21 cellular contexts compared by ENCODE assay signal in genomic region chr22:22423681-22424080, GRCh38.
DNase-seq lines count a peak whose midpoint lies in the region; ATAC-seq, FAIRE-seq and TF ChIP-seq lines count a peak whose summit lies in the region.
"Had no signal": no experiment of that assay in that cellular context is flagged by ENCODE, and none has a peak within 500 bp of the region (broad histone marks: within the 10 kb centered on the region; RNA-seq: fewer than 3 reads in every experiment).

No MANE protein-coding gene starts in this region.

- peak overlapping the region; percentile 22; the same call in 1 of the 2 replicates for H2AFZ ChIP-seq in OCI-LY7 (ENCODE audit: low read length)
- no peak overlapping the region for H2AFZ ChIP-seq in K562 (ENCODE audit: low read depth, low read length)
- H2AFZ ChIP-seq: GM23338 had no signal

- POLR2A ChIA-PET in OCI-LY7 (lab: Charles Lee) (interaction anchor here (1.3 kb wide), 1 partner anchor 43 kb away, joined by 5 read pairs; no protein-coding TSS in a partner anchor), K562 (lab: Yijun Ruan, JAX) (no interaction called here), HEK293T (lab: Yijun Ruan, JAX) (no interaction called here)

- intact Hi-C loops in OCI-LY7 (cut with micrococcal nuclease; ENCODE audit: unreplicated experiment): loop anchor here (2.0 kb wide), 1 partner anchor 43 kb away; no protein-coding TSS in a partner anchor
- intact Hi-C loops in K562 (cut with micrococcal nuclease): loop anchor here (1.0 to 10.0 kb wide), 4 partner anchors 67 to 464 kb away; partner anchors contain the start of gene IGLL5

- peak overlapping the region in 5 of 6 donors; percentile 75 to 95 (median 87) for H3K27ac Mint-ChIP-seq in naive B cell
- H3K27ac Mint-ChIP-seq: CD8-positive, alpha-beta T cell; GM23338; HFFc6 had no signal

- FAIRE-seq in K562 (lab: Jason Lieb, UNC): no peak
- no peak for FAIRE-seq in HTR-8/SVneo (lab: Jason Lieb, UNC)
- FAIRE-seq: H54, HepG2 had no signal

- peaks cover 65% of the 10 kb centered on the region for H3K4me1 ChIP-seq in BLaER1
- H3K4me1 ChIP-seq in OCI-LY7 (ENCODE audit: insufficient read depth, low read length, poor library complexity, severe bottlenecking): peaks cover 70% of the 10 kb centered on the region
- H3K4me1 ChIP-seq in K562 (replicated peaks in 1 of 2; ENCODE audit: control insufficient read depth in 2 of 2, insufficient read depth in 2 of 2, low read length in 2 of 2): no peaks in the 10 kb centered on the region

- peaks cover 65 to 74% (median 66%) of the 10 kb centered on the region in 3 donors for H3K4me1 Mint-ChIP-seq in naive B cell

- WGBS in K562 (ENCODE audit: insufficient coverage, low coverage, missing lambda C conversion rate): 0% methylated on average over 3 of the region's 3 CpGs

- no peak for TF ChIP-seq EP300 in K562 (IDR thresholded peaks at IDR 0.05; ENCODE audit: low read length)

- DNase-seq in OCI-LY7 (ENCODE audit: low spot score): no peak
- DNase-seq in K562 (ENCODE audit: extremely low read depth in 1 of 4, low spot score in 3 of 4): peak in 2 of 4 experiments; percentile 27 to 30
- DNase-seq in naive B cell: no peak
- DNase-seq in HTR-8/SVneo (ENCODE audit: insufficient read length, low spot score): no peak
- no peak for DNase-seq in HEK293T (ENCODE audit: extremely low spot score)
- no peak for DNase-seq in 8988T
- DNase-seq: Calu3; CD8-positive, alpha-beta T cell; DMS 273 treated with DMSO at 0.1 percent for 48 hours; DMS79; GF-D8; HCEC 1CT; HFFc6; KG1 had no signal

- H3K9me3 Mint-ChIP-seq in naive B cell: no peaks in the 10 kb centered on the region
- H3K9me3 Mint-ChIP-seq: CD8-positive, alpha-beta T cell; GM23338; HFFc6; IgD-negative memory B cell had no signal

- H3K27me3 ChIP-seq in BLaER1 (no peaks in the 10 kb centered on the region), K562 (ENCODE audit: control insufficient read depth in 2 of 2, insufficient read depth in 2 of 2, low read length in 2 of 2) (peaks cover 34 to 37% of the 10 kb centered on the region in 2 experiments)
- H3K27me3 ChIP-seq: BLaER1 treated with 17β-estradiol and CSF1 and Interleukin-3, amounts not matched to agents 10 nM and 100 nM had no signal

- no peak for TF ChIP-seq POLR2A in K562 (conservative IDR thresholded peaks at IDR 0.05)

- H3K27ac ChIP-seq in BLaER1 (no peak overlapping the region), OCI-LY7 (ENCODE audit: low read depth, low read length, poor library complexity, severe bottlenecking) (peak overlapping the region; percentile 25), K562 (ENCODE audit: extremely low read depth, low read depth, low read length) (no peak overlapping the region)
- H3K27ac ChIP-seq: 22Rv1; BLaER1 treated with 17β-estradiol and CSF1 and Interleukin-3, amounts not matched to agents 10 nM and 100 nM had no signal

- in situ Hi-C loops in K562 (cut with MboI): no loop called here

- H3K36me3 Mint-ChIP-seq in naive B cell: no peaks in the 10 kb centered on the region
- H3K36me3 Mint-ChIP-seq: CD8-positive, alpha-beta T cell; IgD-negative memory B cell had no signal

- TF ChIP-seq CTCF in OCI-LY7 (conservative IDR thresholded peaks at IDR 0.05; ENCODE audit: low read length) (no peak), K562 (IDR thresholded peaks at IDR 0.05 in 2 of 3, conservative IDR thresholded peaks at IDR 0.05 in 1 of 3; ENCODE audit: insufficient read depth in 2 of 3, low read depth in 1 of 3, low read length in 3 of 3) (no peak)

- no peaks in the 10 kb centered on the region for H3K79me2 ChIP-seq in OCI-LY7 (ENCODE audit: insufficient read depth, low read depth, low read length)
- H3K79me2 ChIP-seq in K562 (ENCODE audit: control insufficient read depth, insufficient read depth, low read length): no peaks in the 10 kb centered on the region

- no peak for ATAC-seq in K562
- ATAC-seq in naive B cell (ENCODE audit: low read depth in 2 of 2): no peak
- ATAC-seq: CD8-positive, alpha-beta T cell; HepG2 had no signal

- no peaks in the 10 kb centered on the region for H3K36me3 ChIP-seq in BLaER1
- no peaks in the 10 kb centered on the region for H3K36me3 ChIP-seq in OCI-LY7 (ENCODE audit: insufficient read depth, low read length)
- no peaks in the 10 kb centered on the region for H3K36me3 ChIP-seq in K562 (ENCODE audit: control insufficient read depth, insufficient read depth, low read length)
- H3K36me3 ChIP-seq: BLaER1 treated with 17β-estradiol and CSF1 and Interleukin-3, amounts not matched to agents 10 nM and 100 nM had no signal

- H3K9ac ChIP-seq in BLaER1: no peak overlapping the region
- H3K9ac ChIP-seq in K562 (ENCODE audit: insufficient read depth in 1 of 2, low read depth in 2 of 2, low read length in 2 of 2): no peak overlapping the region
- H3K9ac ChIP-seq: BLaER1 treated with 17β-estradiol and CSF1 and Interleukin-3, amounts not matched to agents 10 nM and 100 nM had no signal

- H3K4me3 ChIP-seq in BLaER1 (no peak overlapping the region), OCI-LY7 (ENCODE audit: low read depth, low read length, poor library complexity, severe bottlenecking) (no peak overlapping the region), K562 (no peak overlapping the region)
- H3K4me3 ChIP-seq: BLaER1 treated with 17β-estradiol and CSF1 and Interleukin-3, amounts not matched to agents 10 nM and 100 nM; GM23338 had no signal

- H3K4me2 ChIP-seq in BLaER1 (0 out of 2 replicates have a peak overlapping the region, but pooled peaks have one; percentile 8), OCI-LY7 (ENCODE audit: low read length) (peak overlapping the region; percentile 71), K562 (ENCODE audit: insufficient read depth, low read length) (no peak overlapping the region)
- H3K4me2 ChIP-seq: GM23338 had no signal

- H3K9me3 ChIP-seq in BLaER1 (no peaks in the 10 kb centered on the region), OCI-LY7 (ENCODE audit: low read length) (no peaks in the 10 kb centered on the region), K562 (replicated peaks; ENCODE audit: control insufficient read depth, insufficient read depth, low read depth, low read length) (no peaks in the 10 kb centered on the region)

- no peak for TF ChIP-seq RAD21 in K562 (CRISPR knock-in tag; conservative IDR thresholded peaks at IDR 0.05 in 1 of 2, IDR thresholded peaks at IDR 0.05 in 1 of 2)

- H3K9me2 ChIP-seq in OCI-LY7 (ENCODE audit: insufficient read depth, low read length): no peaks in the 10 kb centered on the region

- CTCF ChIA-PET in OCI-LY7 (lab: Charles Lee; ENCODE audit: unreplicated experiment) (no interaction called here), K562 (lab: Yijun Ruan, JAX; ENCODE audit: low intra/inter-chr PET ratio) (interaction anchor here (0.8 to 3.1 kb wide), 9 partner anchors 14 to 286 kb away, joined by 3 to 20 read pairs (median 7); no protein-coding TSS in a partner anchor), HEK293T (lab: Yijun Ruan, JAX) (no interaction called here)

- BruUV-seq in OCI-LY7 (replicated peaks; lab: Mats Ljungman, UMichigan): no TSS peak
- no TSS peak for BruUV-seq in K562 (replicated peaks; lab: Mats Ljungman, UMichigan)

- no peaks in the 10 kb centered on the region for H3K27me3 Mint-ChIP-seq in naive B cell

- H3K9me1 ChIP-seq in K562 (ENCODE audit: control insufficient read depth, insufficient read depth, low read length): peaks cover 3% of the 10 kb centered on the region

- peak overlapping the region in 3 of 8 donors; percentile 36 to 75 (median 37) for H3K4me3 Mint-ChIP-seq in naive B cell
- H3K4me3 Mint-ChIP-seq: CD8-positive, alpha-beta T cell; GM23338; HFFc6 had no signal

- H4K20me1 ChIP-seq in BLaER1 (no peaks in the 10 kb centered on the region), OCI-LY7 (ENCODE audit: insufficient read depth, low read length) (no peaks in the 10 kb centered on the region), K562 (replicated peaks; ENCODE audit: control insufficient read depth, insufficient read depth, low read length) (peaks cover 23% of the 10 kb centered on the region)
- H4K20me1 ChIP-seq: BLaER1 treated with 17β-estradiol and CSF1 and Interleukin-3, amounts not matched to agents 10 nM and 100 nM had no signal

TF ChIP-seq in K562, 482 proteins besides CTCF, POLR2A, EP300 and RAD21 (continues in another document):
- peak in 1 of 2 experiments; percentile 91; a peak in 1 of 4 replicates for TF ChIP-seq ZNF639 (CRISPR knock-in tag; conservative IDR thresholded peaks at IDR 0.05 in 1 of 2, IDR thresholded peaks at IDR 0.05 in 1 of 2)

TF ChIP-seq in HEK293T, 16 proteins besides CTCF, POLR2A, EP300 and RAD21:
- TF ChIP-seq FOXK2 (IDR thresholded peaks at IDR 0.05): no peak
- TF ChIP-seq LEF1 (IDR thresholded peaks at IDR 0.05; ENCODE audit: borderline replicate concordance): no peak
- no peak for TF ChIP-seq BHLHE40 (IDR thresholded peaks at IDR 0.05; ENCODE audit: borderline replicate concordance)
- no peak for TF ChIP-seq FOXA1 (IDR thresholded peaks at IDR 0.05)
- no peak for TF ChIP-seq TARDBP (IDR thresholded peaks at IDR 0.05)
